Comparison of ENCODE assay signal across 2 cellular contexts in the genomic region with DNA sequence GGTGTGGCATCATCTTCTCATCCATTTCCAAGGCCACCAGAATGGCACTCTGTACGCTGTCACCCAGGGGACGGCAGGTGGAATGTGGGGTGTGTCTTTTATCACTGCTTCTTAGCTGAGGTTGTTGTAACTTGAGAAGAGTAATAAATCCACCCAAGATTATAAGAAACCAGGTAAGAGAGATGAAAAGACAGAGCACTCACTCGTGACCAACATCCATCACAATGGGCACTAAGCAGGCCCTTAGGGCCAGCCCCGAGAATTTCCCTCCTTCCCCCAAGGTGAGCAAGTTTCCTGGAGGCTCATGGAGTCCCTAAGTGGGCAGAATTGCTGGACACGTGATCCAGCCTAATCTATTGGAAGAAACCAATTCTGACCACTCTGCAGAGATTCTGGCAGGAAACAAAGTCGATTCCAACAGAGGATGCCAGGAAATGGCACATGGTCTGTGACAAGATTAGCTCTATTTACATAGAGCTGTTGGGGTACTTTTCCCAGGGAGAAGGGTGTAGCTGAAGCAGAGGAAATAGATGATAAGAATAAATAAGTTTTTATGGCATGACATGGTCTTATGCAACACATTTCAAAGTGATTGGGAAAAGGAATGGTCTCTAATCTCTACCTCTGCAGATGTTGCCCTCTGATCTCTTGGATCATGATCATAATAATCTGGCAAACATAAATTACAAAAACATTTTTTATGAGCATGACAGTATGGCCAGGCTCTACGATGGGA.
TF ChIP-seq lines count a peak whose summit lies in the region.

No MANE protein-coding gene starts in this region.

TF ChIP-seq in Ishikawa, 13 proteins besides CTCF, POLR2A, EP300 and RAD21:
- TF ChIP-seq TCF12 (IDR thresholded peaks at IDR 0.05; ENCODE audit: low read depth) (peak; percentile 74), TAF1 (IDR thresholded peaks at IDR 0.05; ENCODE audit: low read depth) (no peak), TEAD4 (IDR thresholded peaks at IDR 0.05) (peak; percentile 82), NFIC (IDR thresholded peaks at IDR 0.05) (peak; percentile 32; the same call in 1 of the 2 replicates), CREB1 (IDR thresholded peaks at IDR 0.05; ENCODE audit: low read depth) (no peak), REST (IDR thresholded peaks at IDR 0.05; ENCODE audit: low read depth) (no peak), YY1 (IDR thresholded peaks at IDR 0.05; ENCODE audit: low read depth) (no peak), FOXM1 (IDR thresholded peaks at IDR 0.05; ENCODE audit: borderline replicate concordance, low read depth) (peak; percentile 44; the same call in 1 of the 2 replicates), CEBPB (IDR thresholded peaks at IDR 0.05) (0 out of 2 replicates have a peak, but pooled peaks have one; percentile 9), USF1 (IDR thresholded peaks at IDR 0.05) (peak; percentile 88), ZBTB7A (IDR thresholded peaks at IDR 0.05; ENCODE audit: low read depth) (no peak), EGR1 (IDR thresholded peaks at IDR 0.05) (no peak)
- TF ChIP-seq, protein P1, sequence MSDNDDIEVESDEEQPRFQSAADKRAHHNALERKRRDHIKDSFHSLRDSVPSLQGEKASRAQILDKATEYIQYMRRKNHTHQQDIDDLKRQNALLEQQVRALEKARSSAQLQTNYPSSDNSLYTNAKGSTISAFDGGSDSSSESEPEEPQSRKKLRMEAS (IDR thresholded peaks at IDR 0.05) = peak; percentile 44; the same call in 1 of the 2 replicates

TF ChIP-seq in endothelial cell of umbilical vein, 7 proteins besides CTCF, POLR2A, EP300 and RAD21:
- TF ChIP-seq EZH2 (IDR thresholded peaks at IDR 0.05; ENCODE audit: borderline replicate concordance, low read depth, low read length, severe bottlenecking) = no peak
- TF ChIP-seq POLR2AphosphoS5 (IDR thresholded peaks at IDR 0.05; ENCODE audit: insufficient read depth, low read depth, low read length) = no peak
- no peak for TF ChIP-seq MYC (IDR thresholded peaks at IDR 0.05; ENCODE audit: low read depth, low read length)
- TF ChIP-seq FOS (IDR thresholded peaks at IDR 0.05; ENCODE audit: borderline replicate concordance, insufficient read depth, low read length) = no peak
- TF ChIP-seq GATA2 (IDR thresholded peaks at IDR 0.05; ENCODE audit: insufficient read depth, insufficient read length, low read depth, low read length) = no peak
- TF ChIP-seq, protein P1 (IDR thresholded peaks at IDR 0.05; ENCODE audit: insufficient read depth, insufficient read length) = no peak
- TF ChIP-seq JUN (IDR thresholded peaks at IDR 0.05; ENCODE audit: borderline replicate concordance, insufficient read depth, insufficient read length, low read depth) = no peak
